2 cellular contexts compared by ENCODE assay signal in the genomic region with DNA sequence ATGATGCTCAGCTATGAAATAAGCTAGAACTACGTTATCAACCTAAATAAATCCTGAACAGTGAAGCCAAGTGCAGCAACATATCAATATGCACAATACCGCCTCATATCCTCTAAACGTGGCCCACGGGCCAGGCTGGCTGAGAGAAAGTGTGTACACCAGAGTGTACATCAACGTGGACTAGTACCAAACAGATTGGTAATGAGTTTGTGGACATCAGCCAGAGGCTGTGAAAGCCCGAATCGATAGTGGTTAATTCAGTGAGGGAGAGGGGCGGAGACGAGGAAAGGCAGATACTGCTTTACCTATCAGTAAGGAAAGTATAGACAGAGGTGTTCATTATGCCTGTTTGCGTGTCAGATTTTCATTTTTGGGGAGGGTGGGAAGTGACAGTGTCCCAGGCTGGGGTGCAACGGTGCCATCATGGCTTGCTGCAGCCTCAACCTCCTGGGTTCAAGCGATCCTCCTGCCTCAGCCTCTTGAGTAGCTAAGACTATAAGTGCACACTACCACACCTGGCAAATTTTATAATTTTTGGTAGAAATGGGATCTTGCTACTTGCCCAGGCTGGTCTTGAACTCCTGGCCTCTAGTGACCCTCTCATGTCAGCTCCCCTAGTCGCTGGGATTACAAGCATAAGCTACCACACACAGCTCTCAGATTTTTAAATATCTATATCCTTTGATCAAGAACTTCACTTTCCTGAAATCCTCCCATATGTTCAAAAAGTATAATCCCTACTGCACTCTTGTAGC.
TF ChIP-seq lines count a peak whose summit lies in the region.

No MANE protein-coding gene starts in this region.

TF ChIP-seq in GM23338, 12 proteins besides CTCF, POLR2A, EP300 and RAD21 (continues in another document):
- TF ChIP-seq EZH2phosphoT487 (IDR thresholded peaks at IDR 0.05; ENCODE audit: unreplicated experiment) (no peak), CREB1 (CRISPR knock-in tag; IDR thresholded peaks at IDR 0.05; ENCODE audit: low read depth) (no peak), JUNB (IDR thresholded peaks at IDR 0.05; ENCODE audit: unreplicated experiment) (no peak), EZH2 (IDR thresholded peaks at IDR 0.05; ENCODE audit: low read depth, unreplicated experiment) (no peak), NANOG (IDR thresholded peaks at IDR 0.05; ENCODE audit: borderline replicate concordance) (no peak), POLR2AphosphoS5 (IDR thresholded peaks at IDR 0.05; ENCODE audit: low read depth) (no peak), ZNF331 (CRISPR knock-in tag; IDR thresholded peaks at IDR 0.05; ENCODE audit: low read depth) (no peak), STAT1 (IDR thresholded peaks at IDR 0.05; ENCODE audit: unreplicated experiment) (no peak)
- TF ChIP-seq, protein P1, sequence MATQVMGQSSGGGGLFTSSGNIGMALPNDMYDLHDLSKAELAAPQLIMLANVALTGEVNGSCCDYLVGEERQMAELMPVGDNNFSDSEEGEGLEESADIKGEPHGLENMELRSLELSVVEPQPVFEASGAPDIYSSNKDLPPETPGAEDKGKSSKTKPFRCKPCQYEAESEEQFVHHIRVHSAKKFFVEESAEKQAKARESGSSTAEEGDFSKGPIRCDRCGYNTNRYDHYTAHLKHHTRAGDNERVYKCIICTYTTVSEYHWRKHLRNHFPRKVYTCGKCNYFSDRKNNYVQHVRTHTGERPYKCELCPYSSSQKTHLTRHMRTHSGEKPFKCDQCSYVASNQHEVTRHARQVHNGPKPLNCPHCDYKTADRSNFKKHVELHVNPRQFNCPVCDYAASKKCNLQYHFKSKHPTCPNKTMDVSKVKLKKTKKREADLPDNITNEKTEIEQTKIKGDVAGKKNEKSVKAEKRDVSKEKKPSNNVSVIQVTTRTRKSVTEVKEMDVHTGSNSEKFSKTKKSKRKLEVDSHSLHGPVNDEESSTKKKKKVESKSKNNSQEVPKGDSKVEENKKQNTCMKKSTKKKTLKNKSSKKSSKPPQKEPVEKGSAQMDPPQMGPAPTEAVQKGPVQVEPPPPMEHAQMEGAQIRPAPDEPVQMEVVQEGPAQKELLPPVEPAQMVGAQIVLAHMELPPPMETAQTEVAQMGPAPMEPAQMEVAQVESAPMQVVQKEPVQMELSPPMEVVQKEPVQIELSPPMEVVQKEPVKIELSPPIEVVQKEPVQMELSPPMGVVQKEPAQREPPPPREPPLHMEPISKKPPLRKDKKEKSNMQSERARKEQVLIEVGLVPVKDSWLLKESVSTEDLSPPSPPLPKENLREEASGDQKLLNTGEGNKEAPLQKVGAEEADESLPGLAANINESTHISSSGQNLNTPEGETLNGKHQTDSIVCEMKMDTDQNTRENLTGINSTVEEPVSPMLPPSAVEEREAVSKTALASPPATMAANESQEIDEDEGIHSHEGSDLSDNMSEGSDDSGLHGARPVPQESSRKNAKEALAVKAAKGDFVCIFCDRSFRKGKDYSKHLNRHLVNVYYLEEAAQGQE (IDR thresholded peaks at IDR 0.05; ENCODE audit: unreplicated experiment) = no peak
- TF ChIP-seq, protein P2, sequence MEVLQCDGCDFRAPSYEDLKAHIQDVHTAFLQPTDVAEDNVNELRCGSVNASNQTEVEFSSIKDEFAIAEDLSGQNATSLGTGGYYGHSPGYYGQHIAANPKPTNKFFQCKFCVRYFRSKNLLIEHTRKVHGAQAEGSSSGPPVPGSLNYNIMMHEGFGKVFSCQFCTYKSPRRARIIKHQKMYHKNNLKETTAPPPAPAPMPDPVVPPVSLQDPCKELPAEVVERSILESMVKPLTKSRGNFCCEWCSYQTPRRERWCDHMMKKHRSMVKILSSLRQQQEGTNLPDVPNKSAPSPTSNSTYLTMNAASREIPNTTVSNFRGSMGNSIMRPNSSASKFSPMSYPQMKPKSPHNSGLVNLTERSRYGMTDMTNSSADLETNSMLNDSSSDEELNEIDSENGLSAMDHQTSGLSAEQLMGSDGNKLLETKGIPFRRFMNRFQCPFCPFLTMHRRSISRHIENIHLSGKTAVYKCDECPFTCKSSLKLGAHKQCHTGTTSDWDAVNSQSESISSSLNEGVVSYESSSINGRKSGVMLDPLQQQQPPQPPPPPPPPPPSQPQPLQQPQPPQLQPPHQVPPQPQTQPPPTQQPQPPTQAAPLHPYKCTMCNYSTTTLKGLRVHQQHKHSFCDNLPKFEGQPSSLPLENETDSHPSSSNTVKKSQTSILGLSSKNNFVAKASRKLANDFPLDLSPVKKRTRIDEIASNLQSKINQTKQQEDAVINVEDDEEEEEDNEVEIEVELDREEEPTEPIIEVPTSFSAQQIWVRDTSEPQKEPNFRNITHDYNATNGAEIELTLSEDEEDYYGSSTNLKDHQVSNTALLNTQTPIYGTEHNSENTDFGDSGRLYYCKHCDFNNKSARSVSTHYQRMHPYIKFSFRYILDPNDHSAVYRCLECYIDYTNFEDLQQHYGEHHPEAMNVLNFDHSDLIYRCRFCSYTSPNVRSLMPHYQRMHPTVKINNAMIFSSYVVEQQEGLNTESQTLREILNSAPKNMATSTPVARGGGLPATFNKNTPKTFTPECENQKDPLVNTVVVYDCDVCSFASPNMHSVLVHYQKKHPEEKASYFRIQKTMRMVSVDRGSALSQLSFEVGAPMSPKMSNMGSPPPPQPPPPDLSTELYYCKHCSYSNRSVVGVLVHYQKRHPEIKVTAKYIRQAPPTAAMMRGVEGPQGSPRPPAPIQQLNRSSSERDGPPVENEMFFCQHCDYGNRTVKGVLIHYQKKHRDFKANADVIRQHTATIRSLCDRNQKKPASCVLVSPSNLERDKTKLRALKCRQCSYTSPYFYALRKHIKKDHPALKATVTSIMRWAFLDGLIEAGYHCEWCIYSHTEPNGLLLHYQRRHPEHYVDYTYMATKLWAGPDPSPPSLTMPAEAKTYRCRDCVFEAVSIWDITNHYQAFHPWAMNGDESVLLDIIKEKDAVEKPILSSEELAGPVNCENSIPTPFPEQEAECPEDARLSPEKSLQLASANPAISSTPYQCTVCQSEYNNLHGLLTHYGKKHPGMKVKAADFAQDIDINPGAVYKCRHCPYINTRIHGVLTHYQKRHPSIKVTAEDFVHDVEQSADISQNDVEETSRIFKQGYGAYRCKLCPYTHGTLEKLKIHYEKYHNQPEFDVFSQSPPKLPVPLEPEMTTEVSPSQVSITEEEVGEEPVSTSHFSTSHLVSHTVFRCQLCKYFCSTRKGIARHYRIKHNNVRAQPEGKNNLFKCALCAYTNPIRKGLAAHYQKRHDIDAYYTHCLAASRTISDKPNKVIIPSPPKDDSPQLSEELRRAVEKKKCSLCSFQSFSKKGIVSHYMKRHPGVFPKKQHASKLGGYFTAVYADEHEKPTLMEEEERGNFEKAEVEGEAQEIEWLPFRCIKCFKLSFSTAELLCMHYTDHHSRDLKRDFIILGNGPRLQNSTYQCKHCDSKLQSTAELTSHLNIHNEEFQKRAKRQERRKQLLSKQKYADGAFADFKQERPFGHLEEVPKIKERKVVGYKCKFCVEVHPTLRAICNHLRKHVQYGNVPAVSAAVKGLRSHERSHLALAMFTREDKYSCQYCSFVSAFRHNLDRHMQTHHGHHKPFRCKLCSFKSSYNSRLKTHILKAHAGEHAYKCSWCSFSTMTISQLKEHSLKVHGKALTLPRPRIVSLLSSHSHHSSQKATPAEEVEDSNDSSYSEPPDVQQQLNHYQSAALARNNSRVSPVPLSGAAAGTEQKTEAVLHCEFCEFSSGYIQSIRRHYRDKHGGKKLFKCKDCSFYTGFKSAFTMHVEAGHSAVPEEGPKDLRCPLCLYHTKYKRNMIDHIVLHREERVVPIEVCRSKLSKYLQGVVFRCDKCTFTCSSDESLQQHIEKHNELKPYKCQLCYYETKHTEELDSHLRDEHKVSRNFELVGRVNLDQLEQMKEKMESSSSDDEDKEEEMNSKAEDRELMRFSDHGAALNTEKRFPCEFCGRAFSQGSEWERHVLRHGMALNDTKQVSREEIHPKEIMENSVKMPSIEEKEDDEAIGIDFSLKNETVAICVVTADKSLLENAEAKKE (CRISPR knock-in tag; IDR thresholded peaks at IDR 0.05) = no peak

TF ChIP-seq in K562, 482 proteins besides CTCF, POLR2A, EP300 and RAD21:
- no peak for TF ChIP-seq CBX8 (IDR thresholded peaks at IDR 0.05; ENCODE audit: borderline replicate concordance, extremely low read depth, low read depth, low read length, poor library complexity, severe bottlenecking)
- peak; percentile 6; the same call in 1 of the 2 replicates for TF ChIP-seq BCOR (IDR thresholded peaks at IDR 0.05)
- TF ChIP-seq ZNF121 (CRISPR knock-in tag; conservative IDR thresholded peaks at IDR 0.05) = peak; percentile 85
- TF ChIP-seq, protein P3, sequence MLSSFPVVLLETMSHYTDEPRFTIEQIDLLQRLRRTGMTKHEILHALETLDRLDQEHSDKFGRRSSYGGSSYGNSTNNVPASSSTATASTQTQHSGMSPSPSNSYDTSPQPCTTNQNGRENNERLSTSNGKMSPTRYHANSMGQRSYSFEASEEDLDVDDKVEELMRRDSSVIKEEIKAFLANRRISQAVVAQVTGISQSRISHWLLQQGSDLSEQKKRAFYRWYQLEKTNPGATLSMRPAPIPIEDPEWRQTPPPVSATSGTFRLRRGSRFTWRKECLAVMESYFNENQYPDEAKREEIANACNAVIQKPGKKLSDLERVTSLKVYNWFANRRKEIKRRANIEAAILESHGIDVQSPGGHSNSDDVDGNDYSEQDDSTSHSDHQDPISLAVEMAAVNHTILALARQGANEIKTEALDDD (IDR thresholded peaks at IDR 0.05) = peak; percentile 46; the same call in 1 of the 2 replicates
- no peak for TF ChIP-seq ZNF224 (CRISPR knock-in tag; IDR thresholded peaks at IDR 0.05)
- TF ChIP-seq ZNF551 (CRISPR knock-in tag; IDR thresholded peaks at IDR 0.05) = no peak
- TF ChIP-seq ZNF445 (CRISPR knock-in tag; IDR thresholded peaks at IDR 0.05; ENCODE audit: low read depth) = no peak
- no peak for TF ChIP-seq FOSL1 (tag; conservative IDR thresholded peaks at IDR 0.05)
- TF ChIP-seq, protein P4, sequence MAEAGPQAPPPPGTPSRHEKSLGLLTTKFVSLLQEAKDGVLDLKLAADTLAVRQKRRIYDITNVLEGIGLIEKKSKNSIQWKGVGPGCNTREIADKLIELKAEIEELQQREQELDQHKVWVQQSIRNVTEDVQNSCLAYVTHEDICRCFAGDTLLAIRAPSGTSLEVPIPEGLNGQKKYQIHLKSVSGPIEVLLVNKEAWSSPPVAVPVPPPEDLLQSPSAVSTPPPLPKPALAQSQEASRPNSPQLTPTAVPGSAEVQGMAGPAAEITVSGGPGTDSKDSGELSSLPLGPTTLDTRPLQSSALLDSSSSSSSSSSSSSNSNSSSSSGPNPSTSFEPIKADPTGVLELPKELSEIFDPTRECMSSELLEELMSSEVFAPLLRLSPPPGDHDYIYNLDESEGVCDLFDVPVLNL (CRISPR knock-in tag; IDR thresholded peaks at IDR 0.05; ENCODE audit: low read depth) = no peak
- no peak for TF ChIP-seq MCM5 (IDR thresholded peaks at IDR 0.05; ENCODE audit: low read depth)
- TF ChIP-seq, protein P5, sequence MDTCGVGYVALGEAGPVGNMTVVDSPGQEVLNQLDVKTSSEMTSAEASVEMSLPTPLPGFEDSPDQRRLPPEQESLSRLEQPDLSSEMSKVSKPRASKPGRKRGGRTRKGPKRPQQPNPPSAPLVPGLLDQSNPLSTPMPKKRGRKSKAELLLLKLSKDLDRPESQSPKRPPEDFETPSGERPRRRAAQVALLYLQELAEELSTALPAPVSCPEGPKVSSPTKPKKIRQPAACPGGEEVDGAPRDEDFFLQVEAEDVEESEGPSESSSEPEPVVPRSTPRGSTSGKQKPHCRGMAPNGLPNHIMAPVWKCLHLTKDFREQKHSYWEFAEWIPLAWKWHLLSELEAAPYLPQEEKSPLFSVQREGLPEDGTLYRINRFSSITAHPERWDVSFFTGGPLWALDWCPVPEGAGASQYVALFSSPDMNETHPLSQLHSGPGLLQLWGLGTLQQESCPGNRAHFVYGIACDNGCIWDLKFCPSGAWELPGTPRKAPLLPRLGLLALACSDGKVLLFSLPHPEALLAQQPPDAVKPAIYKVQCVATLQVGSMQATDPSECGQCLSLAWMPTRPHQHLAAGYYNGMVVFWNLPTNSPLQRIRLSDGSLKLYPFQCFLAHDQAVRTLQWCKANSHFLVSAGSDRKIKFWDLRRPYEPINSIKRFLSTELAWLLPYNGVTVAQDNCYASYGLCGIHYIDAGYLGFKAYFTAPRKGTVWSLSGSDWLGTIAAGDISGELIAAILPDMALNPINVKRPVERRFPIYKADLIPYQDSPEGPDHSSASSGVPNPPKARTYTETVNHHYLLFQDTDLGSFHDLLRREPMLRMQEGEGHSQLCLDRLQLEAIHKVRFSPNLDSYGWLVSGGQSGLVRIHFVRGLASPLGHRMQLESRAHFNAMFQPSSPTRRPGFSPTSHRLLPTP (IDR thresholded peaks at IDR 0.05; ENCODE audit: borderline replicate concordance, extremely low read depth, insufficient read length) = no peak
